In genomic region chr5:143370440-143370839, GRCh38 we compare ENCODE assay signal across 34 cellular contexts.
"Had no signal": no experiment of that assay in that cellular context is flagged by ENCODE, and none has a peak within 500 bp of the region (broad histone marks: within the 10 kb centered on the region; RNA-seq: fewer than 3 reads in every experiment).

No MANE protein-coding gene starts in this region.

- H3K27ac ChIP-seq: adrenal gland, body of pancreas, brain microvascular endothelial cell, breast epithelium, VCaP had no signal

- H3K4me3 Mint-ChIP-seq: activated B cell treated with CpG ODN at 0.5 μM for 24 hours; activated CD4-positive, alpha-beta memory T cell treated with anti-CD3 and anti-CD28 coated beads for 36 hours; activated CD4-positive, alpha-beta T cell treated with anti-CD3 and anti-CD28 coated beads, Interleukin-2, amount 10 ng/mL, durations not matched to agents 24 days and 14 days; activated CD8-positive, alpha-beta T cell treated with anti-CD3 and anti-CD28 coated beads for 36 hours; activated naive CD4-positive, alpha-beta T cell treated with anti-CD3 and anti-CD28 coated beads for 36 hours; activated naive CD8-positive, alpha-beta T cell treated with anti-CD3 and anti-CD28 coated beads for 36 hours; activated T-cell treated with anti-CD3 and anti-CD28 coated beads, Interleukin-2, amount 50 U/mL, for 4 hours; activated T-cell treated with anti-CD3 and anti-CD28 coated beads, Interleukin-2, amount 50 U/mL, for 72 hours; activated T-helper 1 cell treated with anti-CD3 and anti-CD28 coated beads, Interleukin-12 subunit alpha, Interleukin-12 subunit beta, Interleukin-2, Interleukin-4 antibody, amounts not matched to agents 30 ng/mL and 10 ng/mL and 1 ng/mL, durations not matched to agents 14 hours and 24 hours and 36 hours; activated T-helper 17 cell treated with anti-CD3 and anti-CD28 coated beads, Interleukin-2, amount 50 U/mL, for 72 hours had no signal

- H3K4me3 ChIP-seq: adrenal gland, body of pancreas, breast epithelium had no signal

- FAIRE-seq: astrocyte, TTC549 had no signal

- DNase-seq: activated B cell treated with CpG ODN at 0.5 μM for 24 hours; activated CD4-positive, alpha-beta memory T cell treated with anti-CD3 and anti-CD28 coated beads for 36 hours; activated CD4-positive, alpha-beta T cell treated with anti-CD3 and anti-CD28 coated beads for 4 hours; activated CD4-positive, alpha-beta T cell treated with anti-CD3 and anti-CD28 coated beads, Interleukin-2, amount 10 ng/mL, durations not matched to agents 24 days and 14 days; activated CD4-positive, alpha-beta T cell treated with anti-CD3 and anti-CD28 coated beads, Interleukin-2, amount 50 U/mL, for 1 hour; activated CD4-positive, alpha-beta T cell treated with anti-CD3 and anti-CD28 coated beads, Interleukin-2, amount 50 U/mL, for 4 hours; activated CD4-positive, CD25-positive, alpha-beta regulatory T cell treated with anti-CD3 and anti-CD28 coated beads, Interleukin-2, amount 50 U/mL, for 72 hours; activated CD8-positive, alpha-beta memory T cell treated with anti-CD3 and anti-CD28 coated beads, Interleukin-2, amount 50 U/mL, for 4 hours; activated CD8-positive, alpha-beta T cell treated with anti-CD3 and anti-CD28 coated beads for 36 hours; activated effector memory CD4-positive, alpha-beta T cell treated with anti-CD3 and anti-CD28 coated beads, Interleukin-2, amount 50 U/mL, for 16 hours; activated gamma-delta T cell treated with Interleukin-2 at 50 U/mL for 16 hours; activated naive CD4-positive, alpha-beta T cell; activated naive CD4-positive, alpha-beta T cell treated with anti-CD3 and anti-CD28 coated beads for 36 hours; activated naive CD4-positive, alpha-beta T cell treated with anti-CD3 and anti-CD28 coated beads, Interleukin-2, amount 50 U/mL, for 16 hours; activated naive CD8-positive, alpha-beta T cell treated with anti-CD3 and anti-CD28 coated beads for 36 hours; activated T-cell treated with anti-CD3 and anti-CD28 coated beads for 4 hours; activated T-cell treated with anti-CD3 and anti-CD28 coated beads, Interleukin-2, amount 50 U/mL, for 1 hour; activated T-cell treated with anti-CD3 and anti-CD28 coated beads, Interleukin-2, amount 50 U/mL, for 4 hours; activated T-cell treated with anti-CD3 and anti-CD28 coated beads, Interleukin-2, amount 50 U/mL, for 72 hours; adrenal gland; amniotic stem cell; aorta; body of pancreas; brain microvascular endothelial cell; central memory CD4-positive, alpha-beta T cell; T-helper 17 cell; T1000 had no signal

- H3K9me3 Mint-ChIP-seq: activated CD4-positive, alpha-beta memory T cell treated with anti-CD3 and anti-CD28 coated beads for 36 hours; activated naive CD4-positive, alpha-beta T cell treated with anti-CD3 and anti-CD28 coated beads for 36 hours; activated T-cell treated with anti-CD3 and anti-CD28 coated beads, Interleukin-2, amount 50 U/mL, for 4 hours; activated T-helper 1 cell treated with anti-CD3 and anti-CD28 coated beads, Interleukin-12 subunit alpha, Interleukin-12 subunit beta, Interleukin-2, Interleukin-4 antibody, amounts not matched to agents 30 ng/mL and 10 ng/mL and 1 ng/mL, durations not matched to agents 14 hours and 24 hours and 36 hours; activated T-helper 17 cell treated with anti-CD3 and anti-CD28 coated beads, Interleukin-2, amount 50 U/mL, for 72 hours had no signal

- H3K9me3 ChIP-seq: adrenal gland, body of pancreas, breast epithelium had no signal

- H3K36me3 ChIP-seq: adrenal gland, brain microvascular endothelial cell, breast epithelium had no signal

- H3K4me1 ChIP-seq: breast epithelium had no signal

- ATAC-seq: activated CD8-positive, alpha-beta T cell treated with anti-CD3 and anti-CD28 coated beads for 36 hours; activated naive CD4-positive, alpha-beta T cell treated with anti-CD3 and anti-CD28 coated beads, Interleukin-2, amount 50 U/mL, for 72 hours; activated T-cell treated with anti-CD3 and anti-CD28 coated beads, Interleukin-2, amount 50 U/mL, for 4 hours; activated T-cell treated with anti-CD3 and anti-CD28 coated beads, Interleukin-2, amount 50 U/mL, for 72 hours; activated T-helper 17 cell treated with anti-CD3 and anti-CD28 coated beads, Interleukin-2, amount 50 U/mL, for 72 hours; body of pancreas; T-helper 17 cell had no signal

- H3K27ac Mint-ChIP-seq: activated B cell treated with CpG ODN at 0.5 μM for 24 hours; activated CD4-positive, alpha-beta memory T cell treated with anti-CD3 and anti-CD28 coated beads for 36 hours; activated CD4-positive, alpha-beta T cell treated with anti-CD3 and anti-CD28 coated beads, Interleukin-2, amount 10 ng/mL, durations not matched to agents 24 days and 14 days; activated CD8-positive, alpha-beta T cell treated with anti-CD3 and anti-CD28 coated beads for 36 hours; activated naive CD4-positive, alpha-beta T cell treated with anti-CD3 and anti-CD28 coated beads for 36 hours; activated naive CD4-positive, alpha-beta T cell treated with anti-CD3 and anti-CD28 coated beads, Interleukin-2, amount 50 U/mL, for 72 hours; activated naive CD8-positive, alpha-beta T cell treated with anti-CD3 and anti-CD28 coated beads for 36 hours; activated T-cell treated with anti-CD3 and anti-CD28 coated beads, Interleukin-2, amount 50 U/mL, for 72 hours; activated T-helper 1 cell treated with anti-CD3 and anti-CD28 coated beads, Interleukin-12 subunit alpha, Interleukin-12 subunit beta, Interleukin-2, Interleukin-4 antibody, amounts not matched to agents 30 ng/mL and 10 ng/mL and 1 ng/mL, durations not matched to agents 14 hours and 24 hours and 36 hours; activated T-helper 17 cell treated with anti-CD3 and anti-CD28 coated beads, Interleukin-2, amount 50 U/mL, for 72 hours had no signal

- H3K27me3 ChIP-seq: adrenal gland, body of pancreas, brain microvascular endothelial cell, breast epithelium had no signal
